In the genomic region with DNA sequence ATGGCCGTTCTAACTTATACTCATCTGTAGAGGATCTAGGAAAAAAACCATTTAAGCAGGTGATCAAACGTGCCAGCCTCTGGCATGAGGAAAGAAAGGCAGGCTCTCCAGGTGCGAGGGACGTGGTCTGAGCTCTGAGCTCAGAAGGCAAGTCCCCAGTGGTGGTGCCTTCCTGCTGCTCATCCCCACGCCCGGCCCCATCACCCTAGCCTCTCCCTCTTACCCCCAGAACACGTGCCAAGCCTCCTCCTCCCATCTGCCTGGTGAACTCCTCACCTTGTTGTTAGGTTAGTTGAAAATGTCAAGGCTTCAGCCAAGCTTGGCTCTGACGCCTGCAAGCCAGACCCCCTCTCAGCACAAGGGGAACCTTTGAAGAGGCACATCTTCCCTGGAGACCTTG, we compare ENCODE assay signal across 26 cellular contexts.
"Had no signal": no experiment of that assay in that cellular context is flagged by ENCODE, and none has a peak within 500 bp of the region (broad histone marks: within the 10 kb centered on the region; RNA-seq: fewer than 3 reads in every experiment).

No MANE protein-coding gene starts in this region.

- DNase-seq: colonic mucosa; effector CD8-positive, alpha-beta T cell; endodermal cell; foreskin keratinocyte; heart left ventricle; left cardiac atrium; left lung; mesenchymal stem cell; naive thymus-derived CD4-positive, alpha-beta T cell; occipital lobe; ovary; posterior cingulate gyrus; psoas muscle; right cardiac atrium; sigmoid colon; stimulated activated CD4-positive, alpha-beta T cell treated with anti-CD3 and anti-CD28 coated beads, Interleukin-2, amount 100 ng/mL, for 24 hours; stimulated activated CD4-positive, alpha-beta T cell treated with anti-CD3 and anti-CD28 coated beads, Interleukin-4, amount 100 ng/mL, for 24 hours; stimulated activated naive CD4-positive, alpha-beta T cell treated with Interleukin-2 at 50 U/mL for 16 hours; stomach; thyroid gland; trophoblast cell had no signal

- H3K79me2 ChIP-seq: hepatocyte had no signal

- H3K36me3 ChIP-seq: colonic mucosa, gastroesophageal sphincter, heart left ventricle, left lung, ovary, sigmoid colon, stomach, thyroid gland had no signal

- H2AFZ ChIP-seq: hepatocyte had no signal

- H3K4me3 ChIP-seq: colonic mucosa, gastroesophageal sphincter, heart left ventricle, hepatocyte, left lung, ovary, psoas muscle, sigmoid colon, stomach, thyroid gland had no signal

- H3K27ac ChIP-seq: colonic mucosa, epithelial cell of prostate, foreskin keratinocyte, gastroesophageal sphincter, heart left ventricle, hepatocyte, left lung, ovary, psoas muscle, sigmoid colon, stomach, thyroid gland had no signal

- H3K4me2 ChIP-seq: hepatocyte had no signal

- ATAC-seq: esophagus mucosa; foreskin keratinocyte; gastroesophageal sphincter; heart left ventricle; left cardiac atrium; left lung; naive thymus-derived CD4-positive, alpha-beta T cell; psoas muscle; right cardiac atrium; stimulated activated effector memory CD8-positive, alpha-beta T cell treated with anti-CD3 and anti-CD28 coated beads, Interleukin-12 subunit alpha, Interleukin-12 subunit beta, amount 100 ng/mL, for 72 hours had no signal

- H3K27me3 ChIP-seq: colonic mucosa, foreskin keratinocyte, ovary, sigmoid colon, thyroid gland had no signal

- H3K9me3 ChIP-seq: colonic mucosa, gastroesophageal sphincter, heart left ventricle, left lung, ovary, psoas muscle, sigmoid colon, stomach, thyroid gland had no signal

- H3K4me1 ChIP-seq: colonic mucosa, foreskin keratinocyte, gastroesophageal sphincter, heart left ventricle, left lung, psoas muscle, sigmoid colon, stomach, thyroid gland had no signal
